ENCODE assay signal across 1 cellular context in genomic region chr12:54624316-54625279, GRCh38.
TF ChIP-seq lines count a peak whose summit lies in the region.

No MANE protein-coding gene starts in this region.

TF ChIP-seq in GM23338, 12 proteins besides CTCF, POLR2A, EP300 and RAD21 (continued from another document):
- no peak for TF ChIP-seq ZNF462 (CRISPR knock-in tag; IDR thresholded peaks at IDR 0.05)
- no peak for TF ChIP-seq CREB1 (CRISPR knock-in tag; IDR thresholded peaks at IDR 0.05; ENCODE audit: low read depth)
- no peak for TF ChIP-seq NANOG (IDR thresholded peaks at IDR 0.05; ENCODE audit: borderline replicate concordance)
- TF ChIP-seq REST (IDR thresholded peaks at IDR 0.05; ENCODE audit: unreplicated experiment), result no peak
- no peak for TF ChIP-seq ZNF114 (CRISPR knock-in tag; IDR thresholded peaks at IDR 0.05)
